21 cellular contexts compared by ENCODE assay signal in the genomic region with DNA sequence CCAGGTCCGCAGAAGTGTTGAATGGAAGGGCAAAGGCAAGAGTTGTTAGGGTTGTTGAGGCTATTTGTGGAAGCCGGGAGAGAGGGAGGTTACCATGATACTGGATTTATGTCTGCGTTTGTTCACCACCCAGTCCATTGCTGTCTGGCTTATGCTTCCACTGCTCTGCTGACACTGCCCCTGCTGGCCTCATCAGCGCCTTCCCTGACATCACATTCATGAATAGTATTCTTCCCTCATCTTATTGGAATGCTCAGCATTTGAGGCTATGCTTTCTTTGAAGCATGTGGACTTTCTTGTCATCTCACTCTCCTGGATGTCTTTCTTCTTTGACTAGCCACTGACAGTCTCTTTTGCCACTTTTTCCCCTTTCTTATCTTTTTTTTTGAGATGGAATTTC. TPM values are rescaled to one million over a fixed set of nuclear protein-coding genes. Genes with fewer than 3 reads are reported as not detected.
DNase-seq lines count a peak whose midpoint lies in the region; ATAC-seq, FAIRE-seq and TF ChIP-seq lines count a peak whose summit lies in the region.
"Had no signal": no experiment of that assay in that cellular context is flagged by ENCODE, and none has a peak within 500 bp of the region (broad histone marks: within the 10 kb centered on the region; RNA-seq: fewer than 3 reads in every experiment).

No MANE protein-coding gene starts in this region.

- no peak for FAIRE-seq in RCC 7860 (lab: Jason Lieb, UNC)
- FAIRE-seq: GM12891, keratinocyte had no signal

- DNase-seq in Right ventricle myocardium inferior (ENCODE audit: missing footprints) (no peak), cardiac septum (ENCODE audit: low spot score) (no peak), astrocyte of the spinal cord (ENCODE audit: low read depth, low spot score) (peak; percentile 55), left ventricle myocardium superior (peak; percentile 34), activated gamma-delta T cell treated with Interleukin-2 at 50 U/mL for 16 hours (no peak), RCC 7860 (ENCODE audit: low spot score) (no peak)
- DNase-seq in activated T-cell treated with anti-CD3 and anti-CD28 coated beads, Interleukin-2, amount 50 U/mL, for 1 hour = no peak
- DNase-seq: 8988T; activated CD4-positive, alpha-beta memory T cell treated with anti-CD3 and anti-CD28 coated beads for 36 hours; activated gamma-delta T cell; esophagus squamous epithelium; H7; NCI-H1105 treated with DMSO at 0.1 percent for 48 hours; NCI-H510A; nephron progenitor cell; PC-9; stimulated activated CD4-positive, alpha-beta T cell treated with anti-CD3 and anti-CD28 coated beads, Interleukin-12 subunit alpha, Interleukin-12 subunit beta, amount 100 ng/mL, for 4 hours had no signal

- peak; percentile 17 for TF ChIP-seq CTCF in astrocyte of the spinal cord (IDR thresholded peaks at IDR 0.05; ENCODE audit: low read depth, low read length)

- ATAC-seq in Right ventricle myocardium inferior (peak; percentile 60), left ventricle myocardium superior (peak; percentile 98), HG03095 (IDR thresholded peaks at IDR 0.05; ENCODE audit: unreplicated experiment) (no peak)

- H3K4me3 ChIP-seq in astrocyte of the spinal cord (ENCODE audit: low read depth, low read length) = no peak overlapping the region
- H3K4me3 ChIP-seq: esophagus squamous epithelium, PC-9, tibial nerve had no signal

- in situ Hi-C loops in astrocyte of the spinal cord (cut with HindIII; ENCODE audit: low sequenced_read_pairs) = no loop called here

- intact Hi-C loops in Right ventricle myocardium inferior (cut with DNase I) (no loop called here), cardiac septum (cut with DNase I) (no loop called here), left ventricle myocardium superior (cut with micrococcal nuclease) (no loop called here)

RNA-seq across cellular contexts. Expression of a gene that starts 10.3 kb away (rescaled TPM):
- 25.6 TPM for total RNA-seq in Right ventricle myocardium inferior
- total RNA-seq in cardiac septum = 35.3 TPM
- 19.9 TPM for total RNA-seq in left ventricle myocardium superior

RNA-seq across cellular contexts. Expression of a gene that starts 44.3 kb away (rescaled TPM):
- total RNA-seq in Right ventricle myocardium inferior = 6.4 TPM
- 8.0 TPM for total RNA-seq in cardiac septum
- 6.3 TPM for total RNA-seq in left ventricle myocardium superior

Comparison
In these comparisons a context has a peak if more than half of its experiments do, and no peak if none do; other contexts are left out.
1. DNase-seq: peak in astrocyte of the spinal cord (single experiment) and left ventricle myocardium superior (single experiment); none in Right ventricle myocardium inferior (single experiment), cardiac septum (single experiment), activated T-cell treated with anti-CD3 and anti-CD28 coated beads, Interleukin-2, amount 50 U/mL, for 1 hour (single experiment), activated gamma-delta T cell treated with Interleukin-2 at 50 U/mL for 16 hours (single experiment) and RCC 7860 (single experiment).